Comparison of ENCODE assay signal across 8 cellular contexts in genomic region chr19:18496167-18496979, GRCh38. TPM values are rescaled to one million over a fixed set of nuclear protein-coding genes. Genes with fewer than 3 reads are reported as not detected.
DNase-seq lines count a peak whose midpoint lies in the region; ATAC-seq, FAIRE-seq and TF ChIP-seq lines count a peak whose summit lies in the region.

No MANE protein-coding gene starts in this region.

- peaks cover 63% of the 10 kb centered on the region for H3K4me1 Mint-ChIP-seq in activated T-helper 1 cell treated with anti-CD3 and anti-CD28 coated beads, Interleukin-12 subunit alpha, Interleukin-12 subunit beta, Interleukin-2, Interleukin-4 antibody, amounts not matched to agents 30 ng/mL and 10 ng/mL and 1 ng/mL, durations not matched to agents 14 hours and 24 hours and 36 hours (ENCODE audit: low read depth)
- peaks cover 51 to 65% of the 10 kb centered on the region in 2 donors for H3K4me1 Mint-ChIP-seq in stimulated activated naive B cell treated with anti-CD40 and anti-IgM and Interleukin-4, amounts not matched to agents 10 μg/mL and 1 μg/mL and 100 μg/mL, for 72 hours

- H3K9me3 ChIP-seq in kidney (ENCODE audit: control insufficient read depth in 1 of 2, low read length in 2 of 2): no peaks in the 10 kb centered on the region

- ATAC-seq in GM19463 (IDR thresholded peaks at IDR 0.05; ENCODE audit: unreplicated experiment) (peak; percentile 63), GM21717 (IDR thresholded peaks at IDR 0.05; ENCODE audit: unreplicated experiment) (no peak), GM21786 (IDR thresholded peaks at IDR 0.05; ENCODE audit: unreplicated experiment) (no peak), HG02571 (IDR thresholded peaks at IDR 0.05; ENCODE audit: unreplicated experiment) (no peak)
- peak; percentile 76 to 84 for ATAC-seq in stimulated activated naive B cell treated with anti-CD40 and anti-IgM and Interleukin-4, amounts not matched to agents 10 μg/mL and 1 μg/mL and 100 μg/mL, for 72 hours (replicated peaks)

- DNase-seq in NOMO-1 treated with DMSO at 0.1 percent for 48 hours (lab: John Stamatoyannopoulos, UW; ENCODE audit: unreplicated experiment) (peak; percentile 33), kidney (peak; percentile 90)
- peak; percentile 56 for DNase-seq in activated T-helper 1 cell treated with anti-CD3 and anti-CD28 coated beads, Interleukin-12 subunit alpha, Interleukin-12 subunit beta, Interleukin-2, Interleukin-4 antibody, amounts not matched to agents 30 ng/mL and 10 ng/mL and 1 ng/mL, durations not matched to agents 14 hours and 24 hours and 36 hours (ENCODE audit: low spot score)
- no peak for DNase-seq in stimulated activated naive B cell treated with anti-CD40 and anti-IgM and Interleukin-4, amounts not matched to agents 10 μg/mL and 1 μg/mL and 100 μg/mL, for 72 hours

- no peaks in the 10 kb centered on the region for H3K36me3 ChIP-seq in kidney (ENCODE audit: control insufficient read depth in 1 of 2, insufficient read depth in 2 of 2, low read length in 2 of 2)

- H3K9ac ChIP-seq in kidney (ENCODE audit: low read length in 2 of 2): peak overlapping the region in 1 of 2 donors; percentile 59

- H3K4me3 ChIP-seq in kidney (ENCODE audit: low read length in 2 of 2): no peak overlapping the region

- peak overlapping the region; percentile 80 for H3K27ac Mint-ChIP-seq in activated T-helper 1 cell treated with anti-CD3 and anti-CD28 coated beads, Interleukin-12 subunit alpha, Interleukin-12 subunit beta, Interleukin-2, Interleukin-4 antibody, amounts not matched to agents 30 ng/mL and 10 ng/mL and 1 ng/mL, durations not matched to agents 14 hours and 24 hours and 36 hours
- peak overlapping the region; percentile 69 for H3K27ac Mint-ChIP-seq in stimulated activated naive B cell treated with anti-CD40 and anti-IgM and Interleukin-4, amounts not matched to agents 10 μg/mL and 1 μg/mL and 100 μg/mL, for 72 hours

- FAIRE-seq in kidney (lab: Jason Lieb, UNC): no peak

- H3K36me3 Mint-ChIP-seq in activated T-helper 1 cell treated with anti-CD3 and anti-CD28 coated beads, Interleukin-12 subunit alpha, Interleukin-12 subunit beta, Interleukin-2, Interleukin-4 antibody, amounts not matched to agents 30 ng/mL and 10 ng/mL and 1 ng/mL, durations not matched to agents 14 hours and 24 hours and 36 hours (ENCODE audit: low read depth): peaks cover 2% of the 10 kb centered on the region
- peaks cover 2 to 10% of the 10 kb centered on the region in 2 donors for H3K36me3 Mint-ChIP-seq in stimulated activated naive B cell treated with anti-CD40 and anti-IgM and Interleukin-4, amounts not matched to agents 10 μg/mL and 1 μg/mL and 100 μg/mL, for 72 hours

- H3K9me3 Mint-ChIP-seq in activated T-helper 1 cell treated with anti-CD3 and anti-CD28 coated beads, Interleukin-12 subunit alpha, Interleukin-12 subunit beta, Interleukin-2, Interleukin-4 antibody, amounts not matched to agents 30 ng/mL and 10 ng/mL and 1 ng/mL, durations not matched to agents 14 hours and 24 hours and 36 hours: no peaks in the 10 kb centered on the region
- no peaks in the 10 kb centered on the region for H3K9me3 Mint-ChIP-seq in stimulated activated naive B cell treated with anti-CD40 and anti-IgM and Interleukin-4, amounts not matched to agents 10 μg/mL and 1 μg/mL and 100 μg/mL, for 72 hours

- no peaks in the 10 kb centered on the region for H3K27me3 Mint-ChIP-seq in activated T-helper 1 cell treated with anti-CD3 and anti-CD28 coated beads, Interleukin-12 subunit alpha, Interleukin-12 subunit beta, Interleukin-2, Interleukin-4 antibody, amounts not matched to agents 30 ng/mL and 10 ng/mL and 1 ng/mL, durations not matched to agents 14 hours and 24 hours and 36 hours (ENCODE audit: insufficient read depth)
- H3K27me3 Mint-ChIP-seq in stimulated activated naive B cell treated with anti-CD40 and anti-IgM and Interleukin-4, amounts not matched to agents 10 μg/mL and 1 μg/mL and 100 μg/mL, for 72 hours: no peaks in the 10 kb centered on the region

- intact Hi-C loops in activated T-helper 1 cell treated with anti-CD3 and anti-CD28 coated beads, Interleukin-12 subunit alpha, Interleukin-12 subunit beta, Interleukin-2, Interleukin-4 antibody, amounts not matched to agents 30 ng/mL and 10 ng/mL and 1 ng/mL, durations not matched to agents 14 hours and 24 hours and 36 hours (cut with micrococcal nuclease): loop anchor here (1.0 to 2.0 kb wide), 3 partner anchors 15 to 28 kb away; partner anchors contain the start of gene ELL
- intact Hi-C loops in kidney (cut with DNase I): no loop called here

- peaks cover 62 to 71% of the 10 kb centered on the region in 2 donors for H3K4me1 ChIP-seq in kidney (ENCODE audit: control insufficient read depth in 1 of 2, insufficient read depth in 1 of 2, low read depth in 1 of 2, low read length in 2 of 2)

- peak overlapping the region; percentile 71 to 72 for H3K27ac ChIP-seq in kidney (ENCODE audit: low read depth in 2 of 2, low read length in 2 of 2)

- H3K4me3 Mint-ChIP-seq in activated T-helper 1 cell treated with anti-CD3 and anti-CD28 coated beads, Interleukin-12 subunit alpha, Interleukin-12 subunit beta, Interleukin-2, Interleukin-4 antibody, amounts not matched to agents 30 ng/mL and 10 ng/mL and 1 ng/mL, durations not matched to agents 14 hours and 24 hours and 36 hours: peak overlapping the region; percentile 64
- H3K4me3 Mint-ChIP-seq in stimulated activated naive B cell treated with anti-CD40 and anti-IgM and Interleukin-4, amounts not matched to agents 10 μg/mL and 1 μg/mL and 100 μg/mL, for 72 hours: peak overlapping the region in 1 of 2 donors; percentile 8

- no peak for TF ChIP-seq CTCF in kidney (IDR thresholded peaks at IDR 0.05; ENCODE audit: borderline replicate concordance, extremely low read depth, insufficient read depth)

RNA-seq across cellular contexts. Expression of gene ELL, which starts 25.5 kb away (rescaled TPM):
- 23.6 and 24.1 TPM in 2 replicates for total RNA-seq in activated T-helper 1 cell treated with anti-CD3 and anti-CD28 coated beads, Interleukin-12 subunit alpha, Interleukin-12 subunit beta, Interleukin-2, Interleukin-4 antibody, amounts not matched to agents 30 ng/mL and 10 ng/mL and 1 ng/mL, durations not matched to agents 14 hours and 24 hours and 36 hours
- 25.2 TPM for total RNA-seq in kidney
- 5.7 TPM for polyA plus RNA-seq in kidney (ENCODE audit: insufficient read depth, low read depth, low replicate concordance)

RNA-seq across cellular contexts. Expression of gene FKBP8, which starts 47.0 kb away (rescaled TPM):
- total RNA-seq in activated T-helper 1 cell treated with anti-CD3 and anti-CD28 coated beads, Interleukin-12 subunit alpha, Interleukin-12 subunit beta, Interleukin-2, Interleukin-4 antibody, amounts not matched to agents 30 ng/mL and 10 ng/mL and 1 ng/mL, durations not matched to agents 14 hours and 24 hours and 36 hours: 163 and 167 TPM in 2 replicates
- total RNA-seq in kidney: 207 TPM
- polyA plus RNA-seq in kidney (ENCODE audit: insufficient read depth, low read depth, low replicate concordance): 314 TPM

RNA-seq across cellular contexts. Expression of gene ISYNA1, which starts 58.4 kb away (rescaled TPM):
- 9.0 and 10.7 TPM in 2 replicates for total RNA-seq in activated T-helper 1 cell treated with anti-CD3 and anti-CD28 coated beads, Interleukin-12 subunit alpha, Interleukin-12 subunit beta, Interleukin-2, Interleukin-4 antibody, amounts not matched to agents 30 ng/mL and 10 ng/mL and 1 ng/mL, durations not matched to agents 14 hours and 24 hours and 36 hours
- total RNA-seq in kidney: 68.6 TPM
- 101 TPM for polyA plus RNA-seq in kidney (ENCODE audit: insufficient read depth, low read depth, low replicate concordance)

Comparison
In these comparisons a context has a peak if more than half of its experiments do, and no peak if none do; other contexts are left out.
1. ATAC-seq: peak in GM19463 (single experiment) and stimulated activated naive B cell treated with anti-CD40 and anti-IgM and Interleukin-4, amounts not matched to agents 10 μg/mL and 1 μg/mL and 100 μg/mL, for 72 hours (2 of 2); none in GM21717 (single experiment), GM21786 (single experiment) and HG02571 (single experiment).